9 cellular contexts compared by ENCODE assay signal in genomic region chr10:44979281-44980181, GRCh38. TPM values are rescaled to one million over a fixed set of nuclear protein-coding genes. Genes with fewer than 3 reads are reported as not detected.
DNase-seq lines count a peak whose midpoint lies in the region; ATAC-seq, FAIRE-seq and TF ChIP-seq lines count a peak whose summit lies in the region.
"Had no signal": no experiment of that assay in that cellular context is flagged by ENCODE, and none has a peak within 500 bp of the region (broad histone marks: within the 10 kb centered on the region; RNA-seq: fewer than 3 reads in every experiment).

No MANE protein-coding gene starts in this region.

- FAIRE-seq in bronchial epithelial cell (lab: Jason Lieb, UNC) = no peak

- 0 out of 2 replicates have a peak, but pooled peaks cover 9% of the 10 kb centered on the region for H3F3A ChIP-seq in MM.1S (ENCODE audit: insufficient read depth, low read length)

- H2AFZ ChIP-seq in MM.1S (ENCODE audit: low read length) = no peak overlapping the region

- H3K36me3 ChIP-seq in MM.1S (replicated peaks; ENCODE audit: insufficient read depth, low read length) (0 out of 2 replicates have a peak, but pooled peaks cover 4% of the 10 kb centered on the region), bronchial epithelial cell (ENCODE audit: control insufficient read depth, insufficient read depth, low read length) (no peaks in the 10 kb centered on the region), lung (ENCODE audit: control insufficient read depth in 2 of 2, insufficient read depth in 2 of 2, low read length in 2 of 2) (peaks cover 0 to 8% of the 10 kb centered on the region in 2 donors), BE2C (no peaks in the 10 kb centered on the region)

- ATAC-seq in lung (ENCODE audit: insufficient read depth, low FRiP score) = no peak
- no peak for ATAC-seq in HG02884 (IDR thresholded peaks at IDR 0.05; ENCODE audit: unreplicated experiment)

- H3K4me1 ChIP-seq in MM.1S (ENCODE audit: low read length) (peaks cover 43% of the 10 kb centered on the region), lung (ENCODE audit: control insufficient read depth in 2 of 2, insufficient read depth in 2 of 2, low read length in 2 of 2) (peaks cover 24 to 46% of the 10 kb centered on the region in 2 donors), BE2C (peaks cover 16% of the 10 kb centered on the region)

- peak overlapping the region; percentile 79; the same call in 1 of the 2 replicates for H3K4me2 ChIP-seq in MM.1S (ENCODE audit: low read depth, low read length)

- H4K20me1 ChIP-seq in MM.1S (ENCODE audit: insufficient read depth, low read length) = no peaks in the 10 kb centered on the region

- H3K79me2 ChIP-seq in MM.1S (ENCODE audit: low read length) = peaks cover 64% of the 10 kb centered on the region

- H3K4me3 ChIP-seq in MM.1S (ENCODE audit: low read length) (no peak overlapping the region), bronchial epithelial cell (ENCODE audit: low read depth, low read length) (no peak overlapping the region), lung (no peak overlapping the region), BE2C (ENCODE audit: low read depth, low read length) (no peak overlapping the region)

- H3K27me3 ChIP-seq in MM.1S (replicated peaks; ENCODE audit: insufficient read depth, low read length) (no peaks in the 10 kb centered on the region), bronchial epithelial cell (ENCODE audit: control insufficient read depth, insufficient read depth, low read length) (no peaks in the 10 kb centered on the region), lung (ENCODE audit: control insufficient read depth, insufficient read depth) (no peaks in the 10 kb centered on the region), BE2C (no peaks in the 10 kb centered on the region)

- DNase-seq in MM.1S (no peak), bronchial epithelial cell (ENCODE audit: low read depth) (peak; percentile 54), lung (ENCODE audit: low spot score) (no peak), BE2C (no peak), UCSD-AML1 (lab: John Stamatoyannopoulos, UW; ENCODE audit: unreplicated experiment) (no peak), epidermal melanocyte (ENCODE audit: insufficient read length, low spot score) (no peak)
- DNase-seq: immature natural killer cell had no signal

- no peaks in the 10 kb centered on the region for H3K9me2 ChIP-seq in MM.1S (replicated peaks; ENCODE audit: insufficient read depth, low read length)

- H3K27ac ChIP-seq in MM.1S (ENCODE audit: low read length) = peak overlapping the region; percentile 55; the same call in 1 of the 2 replicates
- H3K27ac ChIP-seq in lung (ENCODE audit: low read depth in 1 of 2, low read length in 1 of 2) = peak overlapping the region; percentile 87 to 97
- H3K27ac ChIP-seq in temporal lobe (ENCODE audit: low read depth, low read length) = peak overlapping the region; percentile 95

- H3K9me3 ChIP-seq in MM.1S (replicated peaks; ENCODE audit: insufficient read depth, low read length) (no peaks in the 10 kb centered on the region), lung (ENCODE audit: control insufficient read depth in 2 of 2, insufficient read depth in 1 of 2, low read length in 1 of 2) (no peaks in the 10 kb centered on the region), BE2C (no peaks in the 10 kb centered on the region)

- peak overlapping the region; percentile 56; the same call in 1 of the 2 replicates for H3K9ac ChIP-seq in MM.1S (ENCODE audit: low read length)

- 82 to 88% methylated on average over 13 of the region's 13 CpGs for WGBS in lung, 2 donors

- no peak for TF ChIP-seq CTCF in MM.1S (IDR thresholded peaks at IDR 0.05; ENCODE audit: low read length)
- TF ChIP-seq CTCF in bronchial epithelial cell (IDR thresholded peaks at IDR 0.05; ENCODE audit: insufficient read depth, low read length, severe bottlenecking) = no peak
- no peak for TF ChIP-seq CTCF in lung (IDR thresholded peaks at IDR 0.05; ENCODE audit: control extremely low read depth, extremely low read depth)
- TF ChIP-seq CTCF in BE2C (IDR thresholded peaks at IDR 0.05; ENCODE audit: low read depth, low read length) = no peak

RNA-seq across cellular contexts. Expression of gene DEPP1, which starts 0.9 kb away (rescaled TPM):
- 0.26 and 1.0 TPM in 2 replicates for total RNA-seq in bronchial epithelial cell
- total RNA-seq in lung = 100 to 1,000 TPM in 1 of 2 donors, 10 to 100 TPM in 1; 37.0 to 149 TPM
- 10 to 100 TPM; 48.3 to 91.9 TPM for polyA plus RNA-seq in lung
- 3.4 TPM for total RNA-seq in temporal lobe
- polyA plus RNA-seq in BE2C (2012; ENCODE audit: insufficient read depth, insufficient read length, low read depth) = 7.4 TPM
- polyA plus RNA-seq: immature natural killer cell had no signal

RNA-seq across cellular contexts. Expression of gene RASSF4, which starts 19.9 kb away (rescaled TPM):
- 0.26 and 0.51 TPM in 2 replicates for total RNA-seq in bronchial epithelial cell
- 10 to 100 TPM; 38.8 to 44.3 TPM for total RNA-seq in lung
- 10 to 100 TPM; 19.5 to 55.4 TPM for polyA plus RNA-seq in lung
- total RNA-seq in temporal lobe = 12.0 TPM
- polyA plus RNA-seq in BE2C (2012; ENCODE audit: insufficient read depth, insufficient read length, low read depth) = 9.3 TPM

RNA-seq across cellular contexts. Expression of gene ZNF22, which starts 21.2 kb away (rescaled TPM):
- total RNA-seq in bronchial epithelial cell = 4.6 and 9.2 TPM in 2 replicates
- 10 to 100 TPM; 17.7 to 40.7 TPM for total RNA-seq in lung
- polyA plus RNA-seq in lung = 10 to 100 TPM; 16.8 to 18.6 TPM
- total RNA-seq in temporal lobe = 34.4 TPM
- 46.3 TPM for polyA plus RNA-seq in BE2C (2012; ENCODE audit: insufficient read depth, insufficient read length, low read depth)
